ENCODE assay signal across 8 cellular contexts in genomic region chr17:40819528-40820125, GRCh38. TPM values are rescaled to one million over a fixed set of nuclear protein-coding genes. Genes with fewer than 3 reads are reported as not detected.
DNase-seq lines count a peak whose midpoint lies in the region; ATAC-seq and TF ChIP-seq lines count a peak whose summit lies in the region.

No MANE protein-coding gene starts in this region.

- POLR2A ChIA-PET in activated CD4-positive, alpha-beta T cell treated with anti-CD3 and anti-CD28 coated beads for 36 hours (lab: Charles Lee), result interaction anchor here (0.7 to 2.4 kb wide), 4 partner anchors 69 to 869 kb away, joined by 3 to 10 read pairs (median 6); partner anchors contain the start of gene EIF1

- H3K4me3 ChIP-seq in cardiac muscle cell, result peak overlapping the region; percentile 95
- peak overlapping the region; percentile 84 for H3K4me3 ChIP-seq in retinal pigment epithelial cell (ENCODE audit: low read length)

- DNase-seq in activated CD4-positive, alpha-beta T cell treated with anti-CD3 and anti-CD28 coated beads for 36 hours, result no peak
- no peak for DNase-seq in activated CD4-positive, alpha-beta T cell treated with anti-CD3 and anti-CD28 coated beads, Interleukin-2, amount 50 U/mL, for 4 hours
- no peak for DNase-seq in activated T-helper 2 cell treated with anti-CD3 and anti-CD28 coated beads, Interferon-gamma antibody, Interleukin-2, Interleukin-4, amounts not matched to agents 10 μg/mL and 5 μg/mL and 100 μg/mL, durations not matched to agents 14 hours and 24 hours and 36 hours (ENCODE audit: low spot score)
- peak in 1 of 2 donors; percentile 27 for DNase-seq in cardiac muscle cell (ENCODE audit: low read depth in 1 of 2, low spot score in 1 of 2)
- DNase-seq in retinal pigment epithelial cell (ENCODE audit: low read depth), result no peak
- no peak for DNase-seq in activated effector memory CD4-positive, alpha-beta T cell treated with anti-CD3 and anti-CD28 coated beads, Interleukin-2, amount 50 U/mL, for 16 hours
- DNase-seq in OCI-M2 (lab: John Stamatoyannopoulos, UW; ENCODE audit: unreplicated experiment), result no peak

- CTCF ChIA-PET in activated CD4-positive, alpha-beta T cell treated with anti-CD3 and anti-CD28 coated beads for 36 hours (lab: Charles Lee), result interaction anchor here (0.5 to 1.5 kb wide), 8 partner anchors 11 to 843 kb away, joined by 3 to 9 read pairs (median 3); no protein-coding TSS in a partner anchor

- no peak overlapping the region for H3K27ac ChIP-seq in cardiac muscle cell

- intact Hi-C loops in activated CD4-positive, alpha-beta T cell treated with anti-CD3 and anti-CD28 coated beads for 36 hours (cut with DNase I, micrococcal nuclease), result loop anchor here (1.0 to 5.0 kb wide), 8 partner anchors 172 to 1098 kb away; partner anchors contain the start of genes ACLY (in 1 of the 2), EIF1 (in 1 of the 2), GJD3 (in 1 of the 2) and SMARCE1 (in 1 of the 2)
- intact Hi-C loops in activated T-helper 2 cell treated with anti-CD3 and anti-CD28 coated beads, Interferon-gamma antibody, Interleukin-2, Interleukin-4, amounts not matched to agents 10 μg/mL and 5 μg/mL and 100 μg/mL, durations not matched to agents 14 hours and 24 hours and 36 hours (cut with micrococcal nuclease), result loop anchor here (5.0 kb wide), 2 partner anchors 83 to 848 kb away; no protein-coding TSS in a partner anchor

- peak overlapping the region; percentile 81 for H3K27ac Mint-ChIP-seq in activated CD4-positive, alpha-beta T cell treated with anti-CD3 and anti-CD28 coated beads for 36 hours
- H3K27ac Mint-ChIP-seq in activated T-helper 2 cell treated with anti-CD3 and anti-CD28 coated beads, Interferon-gamma antibody, Interleukin-2, Interleukin-4, amounts not matched to agents 10 μg/mL and 5 μg/mL and 100 μg/mL, durations not matched to agents 14 hours and 24 hours and 36 hours, result peak overlapping the region; percentile 67

- H3K9me3 Mint-ChIP-seq in activated CD4-positive, alpha-beta T cell treated with anti-CD3 and anti-CD28 coated beads for 36 hours (ENCODE audit: low read depth), result no peaks in the 10 kb centered on the region
- H3K9me3 Mint-ChIP-seq in activated T-helper 2 cell treated with anti-CD3 and anti-CD28 coated beads, Interferon-gamma antibody, Interleukin-2, Interleukin-4, amounts not matched to agents 10 μg/mL and 5 μg/mL and 100 μg/mL, durations not matched to agents 14 hours and 24 hours and 36 hours, result peaks cover 3% of the 10 kb centered on the region

- TF ChIP-seq CTCF in cardiac muscle cell (IDR thresholded peaks at IDR 0.05; ENCODE audit: low read depth, low read length), result no peak
- no peak for TF ChIP-seq CTCF in retinal pigment epithelial cell (conservative IDR thresholded peaks at IDR 0.05; ENCODE audit: low read depth, low read length)

- no peak for ATAC-seq in activated CD4-positive, alpha-beta T cell treated with anti-CD3 and anti-CD28 coated beads for 36 hours
- ATAC-seq in GM19463 (IDR thresholded peaks at IDR 0.05; ENCODE audit: unreplicated experiment), result no peak

- H3K36me3 ChIP-seq in cardiac muscle cell, result no peaks in the 10 kb centered on the region

- H3K4me3 Mint-ChIP-seq in activated CD4-positive, alpha-beta T cell treated with anti-CD3 and anti-CD28 coated beads for 36 hours, result peak overlapping the region; percentile 95
- peak overlapping the region; percentile 72 for H3K4me3 Mint-ChIP-seq in activated T-helper 2 cell treated with anti-CD3 and anti-CD28 coated beads, Interferon-gamma antibody, Interleukin-2, Interleukin-4, amounts not matched to agents 10 μg/mL and 5 μg/mL and 100 μg/mL, durations not matched to agents 14 hours and 24 hours and 36 hours (ENCODE audit: low read depth)

- no peaks in the 10 kb centered on the region for H3K27me3 Mint-ChIP-seq in activated CD4-positive, alpha-beta T cell treated with anti-CD3 and anti-CD28 coated beads for 36 hours
- peaks cover 1% of the 10 kb centered on the region for H3K27me3 Mint-ChIP-seq in activated T-helper 2 cell treated with anti-CD3 and anti-CD28 coated beads, Interferon-gamma antibody, Interleukin-2, Interleukin-4, amounts not matched to agents 10 μg/mL and 5 μg/mL and 100 μg/mL, durations not matched to agents 14 hours and 24 hours and 36 hours (ENCODE audit: low read depth)

- H3K4me1 Mint-ChIP-seq in activated CD4-positive, alpha-beta T cell treated with anti-CD3 and anti-CD28 coated beads for 36 hours, result peaks cover 25% of the 10 kb centered on the region
- peaks cover 32% of the 10 kb centered on the region for H3K4me1 Mint-ChIP-seq in activated T-helper 2 cell treated with anti-CD3 and anti-CD28 coated beads, Interferon-gamma antibody, Interleukin-2, Interleukin-4, amounts not matched to agents 10 μg/mL and 5 μg/mL and 100 μg/mL, durations not matched to agents 14 hours and 24 hours and 36 hours (ENCODE audit: low read depth)

- peaks cover 31% of the 10 kb centered on the region for H3K27me3 ChIP-seq in cardiac muscle cell

- no peaks in the 10 kb centered on the region for H3K9me3 ChIP-seq in cardiac muscle cell (ENCODE audit: low read depth)

- H3K4me1 ChIP-seq in cardiac muscle cell (ENCODE audit: low read depth), result peaks cover 9% of the 10 kb centered on the region

- H3K36me3 Mint-ChIP-seq in activated CD4-positive, alpha-beta T cell treated with anti-CD3 and anti-CD28 coated beads for 36 hours (ENCODE audit: low read depth), result peaks cover 28% of the 10 kb centered on the region
- H3K36me3 Mint-ChIP-seq in activated T-helper 2 cell treated with anti-CD3 and anti-CD28 coated beads, Interferon-gamma antibody, Interleukin-2, Interleukin-4, amounts not matched to agents 10 μg/mL and 5 μg/mL and 100 μg/mL, durations not matched to agents 14 hours and 24 hours and 36 hours (ENCODE audit: low read depth), result peaks cover 40% of the 10 kb centered on the region

RNA-seq across cellular contexts. Expression of gene KRT10, which starts 2.8 kb away (rescaled TPM):
- total RNA-seq in activated CD4-positive, alpha-beta T cell treated with anti-CD3 and anti-CD28 coated beads for 36 hours, result 10 to 100 TPM; 20.2 to 35.9 TPM
- 27.8 and 29.1 TPM in 2 replicates for total RNA-seq in activated T-helper 2 cell treated with anti-CD3 and anti-CD28 coated beads, Interferon-gamma antibody, Interleukin-2, Interleukin-4, amounts not matched to agents 10 μg/mL and 5 μg/mL and 100 μg/mL, durations not matched to agents 14 hours and 24 hours and 36 hours
- total RNA-seq in cardiac muscle cell, result 30.1 and 77.2 TPM in 2 replicates
- polyA plus RNA-seq in cardiac muscle cell, result 91.0 and 131 TPM in 2 replicates

RNA-seq across cellular contexts. Expression of gene KRT28, which starts 19.9 kb away (rescaled TPM):
- not detected for total RNA-seq in activated CD4-positive, alpha-beta T cell treated with anti-CD3 and anti-CD28 coated beads for 36 hours
- total RNA-seq in activated T-helper 2 cell treated with anti-CD3 and anti-CD28 coated beads, Interferon-gamma antibody, Interleukin-2, Interleukin-4, amounts not matched to agents 10 μg/mL and 5 μg/mL and 100 μg/mL, durations not matched to agents 14 hours and 24 hours and 36 hours, result not detected in 2 replicates
- total RNA-seq in cardiac muscle cell, result not detected in 2 replicates
- not detected in 2 replicates for polyA plus RNA-seq in cardiac muscle cell

RNA-seq across cellular contexts. Expression of gene KRT27, which starts 37.3 kb away (rescaled TPM):
- total RNA-seq in activated CD4-positive, alpha-beta T cell treated with anti-CD3 and anti-CD28 coated beads for 36 hours, result not detected
- not detected in 2 replicates for total RNA-seq in activated T-helper 2 cell treated with anti-CD3 and anti-CD28 coated beads, Interferon-gamma antibody, Interleukin-2, Interleukin-4, amounts not matched to agents 10 μg/mL and 5 μg/mL and 100 μg/mL, durations not matched to agents 14 hours and 24 hours and 36 hours
- not detected in 2 replicates for total RNA-seq in cardiac muscle cell
- not detected in 2 replicates for polyA plus RNA-seq in cardiac muscle cell

RNA-seq across cellular contexts. Expression of gene KRT12, which starts 47.4 kb away (rescaled TPM):
- total RNA-seq in activated CD4-positive, alpha-beta T cell treated with anti-CD3 and anti-CD28 coated beads for 36 hours, result not detected
- total RNA-seq in activated T-helper 2 cell treated with anti-CD3 and anti-CD28 coated beads, Interferon-gamma antibody, Interleukin-2, Interleukin-4, amounts not matched to agents 10 μg/mL and 5 μg/mL and 100 μg/mL, durations not matched to agents 14 hours and 24 hours and 36 hours, result not detected in 2 replicates
- not detected in 2 replicates for total RNA-seq in cardiac muscle cell
- not detected in 2 replicates for polyA plus RNA-seq in cardiac muscle cell

RNA-seq across cellular contexts. Expression of gene KRT26, which starts 47.6 kb away (rescaled TPM):
- total RNA-seq in activated CD4-positive, alpha-beta T cell treated with anti-CD3 and anti-CD28 coated beads for 36 hours, result not detected
- not detected in 2 replicates for total RNA-seq in activated T-helper 2 cell treated with anti-CD3 and anti-CD28 coated beads, Interferon-gamma antibody, Interleukin-2, Interleukin-4, amounts not matched to agents 10 μg/mL and 5 μg/mL and 100 μg/mL, durations not matched to agents 14 hours and 24 hours and 36 hours
- total RNA-seq in cardiac muscle cell, result not detected in 2 replicates
- not detected in 2 replicates for polyA plus RNA-seq in cardiac muscle cell
